1 cellular context compared by ENCODE assay signal in genomic region chr20:53869466-53870258, GRCh38.
TF ChIP-seq lines count a peak whose summit lies in the region.

No MANE protein-coding gene starts in this region.

TF ChIP-seq in HepG2, 621 proteins besides CTCF, POLR2A, EP300 and RAD21 (continued from another document and continues in another):
- TF ChIP-seq ZNF136 (CRISPR knock-in tag; IDR thresholded peaks at IDR 0.05; ENCODE audit: low read depth) (no peak), SMAD9 (CRISPR knock-in tag; IDR thresholded peaks at IDR 0.05) (no peak), TRIM24 (CRISPR knock-in tag; IDR thresholded peaks at IDR 0.05) (no peak), HES4 (CRISPR knock-in tag; IDR thresholded peaks at IDR 0.05; ENCODE audit: borderline replicate concordance) (no peak), ARID5B (CRISPR knock-in tag; IDR thresholded peaks at IDR 0.05) (peak; percentile 92), HDAC1 (CRISPR knock-in tag; IDR thresholded peaks at IDR 0.05) (0 out of 2 replicates have a peak, but pooled peaks have one; percentile 56), BATF2 (CRISPR knock-in tag; IDR thresholded peaks at IDR 0.05) (no peak), TOPORS (CRISPR knock-in tag; IDR thresholded peaks at IDR 0.05) (no peak), KDM4B (CRISPR knock-in tag; IDR thresholded peaks at IDR 0.05) (peak; percentile 96; the same call in 1 of the 2 replicates), ZFAT (CRISPR knock-in tag; conservative IDR thresholded peaks at IDR 0.05) (no peak), ZNF432 (CRISPR knock-in tag; IDR thresholded peaks at IDR 0.05; ENCODE audit: borderline replicate concordance) (no peak), ZNF75D (CRISPR knock-in tag; IDR thresholded peaks at IDR 0.05; ENCODE audit: borderline replicate concordance) (no peak), FOXC1 (CRISPR knock-in tag; IDR thresholded peaks at IDR 0.05; ENCODE audit: borderline replicate concordance) (no peak), ZNF24 (IDR thresholded peaks at IDR 0.05) (no peak), GABPB1 (CRISPR knock-in tag; IDR thresholded peaks at IDR 0.05) (peak; percentile 21; the same call in 1 of the 2 replicates), NFYB (CRISPR knock-in tag; IDR thresholded peaks at IDR 0.05) (no peak), PHF20 (CRISPR knock-in tag; IDR thresholded peaks at IDR 0.05) (no peak), KDM5A (IDR thresholded peaks at IDR 0.05; ENCODE audit: borderline replicate concordance, low read length) (0 out of 2 replicates have a peak, but pooled peaks have one; percentile 24), TBX2 (CRISPR knock-in tag; IDR thresholded peaks at IDR 0.05; ENCODE audit: borderline replicate concordance) (0 out of 2 replicates have a peak, but pooled peaks have one; percentile 23), ZNF317 (CRISPR knock-in tag; IDR thresholded peaks at IDR 0.05) (peak; percentile 75; the same call in 1 of the 2 replicates), ZNF792 (CRISPR knock-in tag; IDR thresholded peaks at IDR 0.05) (peak; percentile 94; the same call in 1 of the 2 replicates), ATRX (CRISPR knock-in tag; IDR thresholded peaks at IDR 0.05; ENCODE audit: borderline replicate concordance) (no peak), YY1 (IDR thresholded peaks at IDR 0.05; ENCODE audit: insufficient read depth, insufficient replicate concordance, low read depth, low read length) (peak; percentile 50), ZNF788 (CRISPR knock-in tag; IDR thresholded peaks at IDR 0.05; ENCODE audit: borderline replicate concordance) (no peak), JDP2 (CRISPR knock-in tag; IDR thresholded peaks at IDR 0.05; ENCODE audit: borderline replicate concordance) (no peak), ZBTB20 (CRISPR knock-in tag; IDR thresholded peaks at IDR 0.05; ENCODE audit: borderline replicate concordance, low read depth) (peak; percentile 84), E2F5 (CRISPR knock-in tag; conservative IDR thresholded peaks at IDR 0.05) (no peak), HOXA7 (CRISPR knock-in tag; IDR thresholded peaks at IDR 0.05) (no peak), ZNF337 (CRISPR knock-in tag; IDR thresholded peaks at IDR 0.05; ENCODE audit: borderline replicate concordance, low read depth) (no peak), ZC3H13 (CRISPR knock-in tag; IDR thresholded peaks at IDR 0.05) (no peak), AGO1 (IDR thresholded peaks at IDR 0.05; ENCODE audit: low read depth, low read length, poor library complexity, severe bottlenecking) (no peak)
- TF ChIP-seq, protein P1, sequence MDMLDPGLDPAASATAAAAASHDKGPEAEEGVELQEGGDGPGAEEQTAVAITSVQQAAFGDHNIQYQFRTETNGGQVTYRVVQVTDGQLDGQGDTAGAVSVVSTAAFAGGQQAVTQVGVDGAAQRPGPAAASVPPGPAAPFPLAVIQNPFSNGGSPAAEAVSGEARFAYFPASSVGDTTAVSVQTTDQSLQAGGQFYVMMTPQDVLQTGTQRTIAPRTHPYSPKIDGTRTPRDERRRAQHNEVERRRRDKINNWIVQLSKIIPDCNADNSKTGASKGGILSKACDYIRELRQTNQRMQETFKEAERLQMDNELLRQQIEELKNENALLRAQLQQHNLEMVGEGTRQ (IDR thresholded peaks at IDR 0.05; ENCODE audit: low read depth, low read length) = no peak
- TF ChIP-seq, protein P1 (CRISPR knock-in tag; IDR thresholded peaks at IDR 0.05; ENCODE audit: borderline replicate concordance) = no peak
- TF ChIP-seq, protein P2, sequence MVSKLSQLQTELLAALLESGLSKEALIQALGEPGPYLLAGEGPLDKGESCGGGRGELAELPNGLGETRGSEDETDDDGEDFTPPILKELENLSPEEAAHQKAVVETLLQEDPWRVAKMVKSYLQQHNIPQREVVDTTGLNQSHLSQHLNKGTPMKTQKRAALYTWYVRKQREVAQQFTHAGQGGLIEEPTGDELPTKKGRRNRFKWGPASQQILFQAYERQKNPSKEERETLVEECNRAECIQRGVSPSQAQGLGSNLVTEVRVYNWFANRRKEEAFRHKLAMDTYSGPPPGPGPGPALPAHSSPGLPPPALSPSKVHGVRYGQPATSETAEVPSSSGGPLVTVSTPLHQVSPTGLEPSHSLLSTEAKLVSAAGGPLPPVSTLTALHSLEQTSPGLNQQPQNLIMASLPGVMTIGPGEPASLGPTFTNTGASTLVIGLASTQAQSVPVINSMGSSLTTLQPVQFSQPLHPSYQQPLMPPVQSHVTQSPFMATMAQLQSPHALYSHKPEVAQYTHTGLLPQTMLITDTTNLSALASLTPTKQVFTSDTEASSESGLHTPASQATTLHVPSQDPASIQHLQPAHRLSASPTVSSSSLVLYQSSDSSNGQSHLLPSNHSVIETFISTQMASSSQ (IDR thresholded peaks at IDR 0.05; ENCODE audit: low read depth) = no peak; the same call in 1 of the 2 replicates
- TF ChIP-seq, protein P2 (CRISPR knock-in tag; IDR thresholded peaks at IDR 0.05; ENCODE audit: borderline replicate concordance) = no peak; the same call in 1 of the 2 replicates
- TF ChIP-seq, protein P3, sequence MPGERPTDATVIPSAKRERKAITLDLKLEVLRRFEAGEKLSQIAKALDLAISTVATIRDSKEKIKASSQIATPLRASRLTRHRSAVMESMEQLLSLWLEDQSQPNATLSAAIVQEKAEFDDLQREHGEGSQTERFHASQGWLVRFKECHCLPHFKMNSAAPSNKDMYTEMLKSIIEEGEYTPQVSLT (CRISPR knock-in tag; IDR thresholded peaks at IDR 0.05; ENCODE audit: borderline replicate concordance, low read depth) = no peak
- TF ChIP-seq, protein P4, sequence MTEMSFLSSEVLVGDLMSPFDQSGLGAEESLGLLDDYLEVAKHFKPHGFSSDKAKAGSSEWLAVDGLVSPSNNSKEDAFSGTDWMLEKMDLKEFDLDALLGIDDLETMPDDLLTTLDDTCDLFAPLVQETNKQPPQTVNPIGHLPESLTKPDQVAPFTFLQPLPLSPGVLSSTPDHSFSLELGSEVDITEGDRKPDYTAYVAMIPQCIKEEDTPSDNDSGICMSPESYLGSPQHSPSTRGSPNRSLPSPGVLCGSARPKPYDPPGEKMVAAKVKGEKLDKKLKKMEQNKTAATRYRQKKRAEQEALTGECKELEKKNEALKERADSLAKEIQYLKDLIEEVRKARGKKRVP (CRISPR knock-in tag; IDR thresholded peaks at IDR 0.05) = no peak
- TF ChIP-seq, protein P5, sequence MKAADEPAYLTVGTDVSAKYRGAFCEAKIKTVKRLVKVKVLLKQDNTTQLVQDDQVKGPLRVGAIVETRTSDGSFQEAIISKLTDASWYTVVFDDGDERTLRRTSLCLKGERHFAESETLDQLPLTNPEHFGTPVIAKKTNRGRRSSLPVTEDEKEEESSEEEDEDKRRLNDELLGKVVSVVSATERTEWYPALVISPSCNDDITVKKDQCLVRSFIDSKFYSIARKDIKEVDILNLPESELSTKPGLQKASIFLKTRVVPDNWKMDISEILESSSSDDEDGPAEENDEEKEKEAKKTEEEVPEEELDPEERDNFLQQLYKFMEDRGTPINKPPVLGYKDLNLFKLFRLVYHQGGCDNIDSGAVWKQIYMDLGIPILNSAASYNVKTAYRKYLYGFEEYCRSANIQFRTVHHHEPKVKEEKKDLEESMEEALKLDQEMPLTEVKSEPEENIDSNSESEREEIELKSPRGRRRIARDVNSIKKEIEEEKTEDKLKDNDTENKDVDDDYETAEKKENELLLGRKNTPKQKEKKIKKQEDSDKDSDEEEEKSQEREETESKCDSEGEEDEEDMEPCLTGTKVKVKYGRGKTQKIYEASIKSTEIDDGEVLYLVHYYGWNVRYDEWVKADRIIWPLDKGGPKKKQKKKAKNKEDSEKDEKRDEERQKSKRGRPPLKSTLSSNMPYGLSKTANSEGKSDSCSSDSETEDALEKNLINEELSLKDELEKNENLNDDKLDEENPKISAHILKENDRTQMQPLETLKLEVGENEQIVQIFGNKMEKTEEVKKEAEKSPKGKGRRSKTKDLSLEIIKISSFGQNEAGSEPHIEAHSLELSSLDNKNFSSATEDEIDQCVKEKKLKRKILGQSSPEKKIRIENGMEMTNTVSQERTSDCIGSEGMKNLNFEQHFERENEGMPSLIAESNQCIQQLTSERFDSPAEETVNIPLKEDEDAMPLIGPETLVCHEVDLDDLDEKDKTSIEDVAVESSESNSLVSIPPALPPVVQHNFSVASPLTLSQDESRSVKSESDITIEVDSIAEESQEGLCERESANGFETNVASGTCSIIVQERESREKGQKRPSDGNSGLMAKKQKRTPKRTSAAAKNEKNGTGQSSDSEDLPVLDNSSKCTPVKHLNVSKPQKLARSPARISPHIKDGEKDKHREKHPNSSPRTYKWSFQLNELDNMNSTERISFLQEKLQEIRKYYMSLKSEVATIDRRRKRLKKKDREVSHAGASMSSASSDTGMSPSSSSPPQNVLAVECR (CRISPR knock-in tag; IDR thresholded peaks at IDR 0.05; ENCODE audit: borderline replicate concordance) = no peak; the same call in 1 of the 2 replicates
- TF ChIP-seq, protein P6, sequence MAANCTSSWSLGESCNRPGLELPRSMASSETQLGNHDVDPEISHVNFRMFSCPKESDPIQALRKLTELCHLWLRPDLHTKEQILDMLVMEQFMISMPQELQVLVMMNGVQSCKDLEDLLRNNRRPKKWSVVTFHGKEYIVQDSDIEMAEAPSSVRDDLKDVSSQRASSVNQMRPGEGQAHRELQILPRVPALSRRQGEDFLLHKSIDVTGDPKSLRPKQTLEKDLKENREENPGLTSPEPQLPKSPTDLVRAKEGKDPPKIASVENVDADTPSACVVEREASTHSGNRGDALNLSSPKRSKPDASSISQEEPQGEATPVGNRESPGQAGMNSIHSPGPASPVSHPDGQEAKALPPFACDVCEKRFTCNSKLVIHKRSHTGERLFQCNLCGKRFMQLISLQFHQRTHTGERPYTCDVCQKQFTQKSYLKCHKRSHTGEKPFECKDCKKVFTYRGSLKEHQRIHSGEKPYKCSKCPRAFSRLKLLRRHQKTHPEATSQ (CRISPR knock-in tag; IDR thresholded peaks at IDR 0.05; ENCODE audit: borderline replicate concordance) = peak; percentile 46; the same call in 1 of the 2 replicates
